8 cellular contexts compared by ENCODE assay signal in genomic region chr16:57815987-57816745, GRCh38.
DNase-seq lines count a peak whose midpoint lies in the region; ATAC-seq and TF ChIP-seq lines count a peak whose summit lies in the region.

No MANE protein-coding gene starts in this region.

- H2AFZ ChIP-seq in neuron (ENCODE audit: low read depth, low read length) = peak overlapping the region; percentile 12

- peaks cover 3% of the 10 kb centered on the region for H3K27me3 Mint-ChIP-seq in activated T-cell treated with anti-CD3 and anti-CD28 coated beads, Interleukin-2, amount 50 U/mL, for 24 hours

- no peak overlapping the region for H3K4me3 ChIP-seq in BLaER1
- H3K4me3 ChIP-seq in fibroblast of pulmonary artery (replicated peaks; ENCODE audit: low read depth, low read length) = no peak overlapping the region
- no peak overlapping the region for H3K4me3 ChIP-seq in neuron (ENCODE audit: low read length)

- no peaks in the 10 kb centered on the region for H3K36me3 Mint-ChIP-seq in activated T-cell treated with anti-CD3 and anti-CD28 coated beads, Interleukin-2, amount 50 U/mL, for 24 hours (ENCODE audit: low read depth)

- no peaks in the 10 kb centered on the region for H3K9me3 ChIP-seq in BLaER1
- no peaks in the 10 kb centered on the region for H3K9me3 ChIP-seq in neuron (ENCODE audit: low read length)

- H3K4me1 Mint-ChIP-seq in activated T-cell treated with anti-CD3 and anti-CD28 coated beads, Interleukin-2, amount 50 U/mL, for 24 hours (ENCODE audit: low read depth) = peaks cover 13% of the 10 kb centered on the region

- H3K27me3 ChIP-seq in BLaER1 (no peaks in the 10 kb centered on the region), neuron (ENCODE audit: insufficient read depth, low read length) (peaks cover 2% of the 10 kb centered on the region)

- no peak overlapping the region for H3K9ac ChIP-seq in BLaER1

- H3K4me1 ChIP-seq in BLaER1 = peaks cover 16% of the 10 kb centered on the region
- H3K4me1 ChIP-seq in neuron (ENCODE audit: insufficient read depth, low read length) = peaks cover 10% of the 10 kb centered on the region

- peak overlapping the region; percentile 67 for H3K4me2 ChIP-seq in BLaER1

- H3K36me3 ChIP-seq in BLaER1 = no peaks in the 10 kb centered on the region
- H3K36me3 ChIP-seq in neuron (ENCODE audit: insufficient read depth, low read length) = no peaks in the 10 kb centered on the region

- no peaks in the 10 kb centered on the region for H4K20me1 ChIP-seq in BLaER1

- TF ChIP-seq CTCF in fibroblast of pulmonary artery (IDR thresholded peaks at IDR 0.05; ENCODE audit: low read length, missing control alignments) = no peak

- no peak overlapping the region for H3K4me3 Mint-ChIP-seq in activated T-cell treated with anti-CD3 and anti-CD28 coated beads, Interleukin-2, amount 50 U/mL, for 24 hours

- peak overlapping the region; percentile 57 for H3K27ac ChIP-seq in BLaER1

- DNase-seq in NCI-H2171 treated with DMSO at 0.1 percent for 48 hours (lab: John Stamatoyannopoulos, UW) (peak; percentile 92), fibroblast of pulmonary artery (ENCODE audit: low read depth) (peak; percentile 92), NCI-H1436 treated with DMSO at 0.1 percent for 48 hours (lab: John Stamatoyannopoulos, UW) (no peak)
- peak; percentile 52 for DNase-seq in activated T-cell treated with anti-CD3 and anti-CD28 coated beads, Interleukin-2, amount 50 U/mL, for 24 hours

- peak overlapping the region; percentile 73 for H3K27ac Mint-ChIP-seq in activated T-cell treated with anti-CD3 and anti-CD28 coated beads, Interleukin-2, amount 50 U/mL, for 24 hours

- ATAC-seq in GM21447 (IDR thresholded peaks at IDR 0.05; ENCODE audit: unreplicated experiment) = peak; percentile 70
- no peak for ATAC-seq in GM18867 (IDR thresholded peaks at IDR 0.05; ENCODE audit: unreplicated experiment)

- H3K9me3 Mint-ChIP-seq in activated T-cell treated with anti-CD3 and anti-CD28 coated beads, Interleukin-2, amount 50 U/mL, for 24 hours = no peaks in the 10 kb centered on the region
